In the genomic region with DNA sequence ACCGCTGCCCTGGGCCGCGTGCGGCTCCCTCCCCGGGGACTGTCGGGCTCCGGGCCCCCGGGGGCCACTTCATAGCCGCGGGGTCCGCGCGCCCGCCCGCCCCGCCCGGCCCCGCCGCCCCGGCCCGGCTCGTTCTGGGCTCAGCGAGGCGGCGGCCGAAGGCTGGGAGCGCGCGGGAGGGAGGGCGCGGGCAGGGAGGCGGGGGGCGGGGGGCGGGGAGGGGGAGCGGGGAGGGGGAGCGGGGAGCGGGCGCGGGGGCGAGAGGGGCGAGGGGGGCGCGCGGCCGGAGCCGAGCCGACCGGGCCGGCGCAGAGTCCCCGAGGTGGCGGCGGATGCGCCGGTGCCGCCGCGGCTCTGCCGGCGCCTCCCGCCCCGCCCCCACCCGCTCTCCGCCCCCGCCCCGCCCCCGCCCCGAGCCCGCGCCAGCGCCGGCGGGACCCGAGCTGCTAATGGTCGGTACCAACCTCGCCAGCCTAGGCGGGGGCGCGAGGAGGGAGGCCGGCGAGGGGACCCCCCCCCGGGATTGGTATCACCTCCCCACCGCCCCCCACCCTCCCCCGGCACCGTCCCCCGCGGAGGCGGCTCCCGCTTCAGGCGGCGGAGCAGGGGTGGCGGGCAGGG, we compare ENCODE assay signal across 8 cellular contexts. TPM values are rescaled to one million over a fixed set of nuclear protein-coding genes. Genes with fewer than 3 reads are reported as not detected.
DNase-seq lines count a peak whose midpoint lies in the region; ATAC-seq and TF ChIP-seq lines count a peak whose summit lies in the region.

A gene with protein sequence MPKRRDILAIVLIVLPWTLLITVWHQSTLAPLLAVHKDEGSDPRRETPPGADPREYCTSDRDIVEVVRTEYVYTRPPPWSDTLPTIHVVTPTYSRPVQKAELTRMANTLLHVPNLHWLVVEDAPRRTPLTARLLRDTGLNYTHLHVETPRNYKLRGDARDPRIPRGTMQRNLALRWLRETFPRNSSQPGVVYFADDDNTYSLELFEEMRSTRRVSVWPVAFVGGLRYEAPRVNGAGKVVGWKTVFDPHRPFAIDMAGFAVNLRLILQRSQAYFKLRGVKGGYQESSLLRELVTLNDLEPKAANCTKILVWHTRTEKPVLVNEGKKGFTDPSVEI (minus strand): TSS at position 356 of the 621 bp plus-strand sequence. CDS start 24,583 bp downstream, outside the sequence.

- H3K27ac ChIP-seq in CD4-positive, alpha-beta T cell (ENCODE audit: low read depth, low read length), result no peak within 1 kb of the TSS
- H3K27ac ChIP-seq in IMR-90 (ENCODE audit: insufficient read depth, low read length) (no peak within 1 kb of the TSS), coronary artery (no peak within 1 kb of the TSS), RWPE1 (no peak within 1 kb of the TSS)

- no peak within 1 kb of the TSS for H4K91ac ChIP-seq in IMR-90 (ENCODE audit: insufficient read depth, low read depth, low read length)

- no peak within 1 kb of the TSS for H3K18ac ChIP-seq in IMR-90 (ENCODE audit: low read depth, low read length)

- no peak for TF ChIP-seq POLR2A in IMR-90 (IDR thresholded peaks at IDR 0.05; ENCODE audit: low read depth, low read length)

- POLR2A ChIA-PET in CD4-positive, alpha-beta T cell (lab: Charles Lee), result no interaction called here
- POLR2A ChIA-PET in IMR-90 (lab: Charles Lee; ENCODE audit: unreplicated experiment), result no interaction called here
- POLR2A ChIA-PET in RWPE1 (lab: Yijun Ruan, JAX; ENCODE audit: low non-redundant PET), result no interaction called here

- H3K23ac ChIP-seq in IMR-90 (ENCODE audit: low read depth, low read length), result no peak within 1 kb of the TSS

- BruUV-seq in IMR-90 (replicated peaks; lab: Mats Ljungman, UMichigan), result no TSS peak

- H3K14ac ChIP-seq in IMR-90 (replicated peaks; ENCODE audit: low read depth, low read length), result no peak within 1 kb of the TSS

- no peak within 1 kb of the TSS for H2BK15ac ChIP-seq in IMR-90 (ENCODE audit: low read depth, low read length)

- intact Hi-C loops in CD4-positive, alpha-beta T cell (cut with DNase I, micrococcal nuclease), result no loop called here
- intact Hi-C loops in IMR-90 (cut with micrococcal nuclease) (no loop called here), mucosa of descending colon (cut with DNase I, micrococcal nuclease) (no loop called here)

- H3K36me3 ChIP-seq in IMR-90 (ENCODE audit: control insufficient read depth, insufficient read depth, low read length), result no peaks in the 10 kb centered on the region
- H3K36me3 ChIP-seq in mucosa of descending colon (ENCODE audit: low read depth), result no peaks in the 10 kb centered on the region

- no peak within 1 kb of the TSS for H4K5ac ChIP-seq in IMR-90 (ENCODE audit: low read depth, low read length)

- dilution Hi-C loops in IMR-90 (cut with HindIII; ENCODE audit: low sequenced_read_pairs, unreplicated experiment), result no loop called here

- H3K9me1 ChIP-seq in IMR-90 (ENCODE audit: insufficient read depth, low read length), result no peaks in the 10 kb centered on the region

- H4K20me1 ChIP-seq in IMR-90 (ENCODE audit: insufficient read depth, low read length), result no peaks in the 10 kb centered on the region

- no peak within 1 kb of the TSS for H3K4me3 ChIP-seq in IMR-90 (ENCODE audit: insufficient read depth, low read depth, low read length)
- peak within 1 kb of the TSS; percentile 70 for H3K4me3 ChIP-seq in coronary artery
- no peak within 1 kb of the TSS for H3K4me3 ChIP-seq in mucosa of descending colon

- H3K79me1 ChIP-seq in IMR-90 (ENCODE audit: low read depth in 1 of 2, low read length in 2 of 2), result no peaks in the 10 kb centered on the region

- H2AK5ac ChIP-seq in IMR-90 (ENCODE audit: low read depth, low read length), result no peak within 1 kb of the TSS

- H2BK120ac ChIP-seq in IMR-90 (ENCODE audit: low read depth, low read length), result no peak within 1 kb of the TSS

- H3K27me3 Mint-ChIP-seq in CD4-positive, alpha-beta T cell, result peaks cover 71% of the 10 kb centered on the region
- H3K27me3 Mint-ChIP-seq in neural crest cell (ENCODE audit: low read depth), result peaks cover 16% of the 10 kb centered on the region

- H2AFZ ChIP-seq in IMR-90 (replicated peaks; ENCODE audit: low read length, poor library complexity), result peak within 1 kb of the TSS; percentile 11

- no peak within 1 kb of the TSS for H4K8ac ChIP-seq in IMR-90 (ENCODE audit: low read depth in 2 of 2, low read length in 2 of 2)

- CTCF ChIA-PET in CD4-positive, alpha-beta T cell (lab: Charles Lee), result no interaction called here
- CTCF ChIA-PET in IMR-90 (lab: Yijun Ruan, JAX) (no interaction called here), RWPE1 (lab: Yijun Ruan, JAX) (no interaction called here)

- peaks cover 30% of the 10 kb centered on the region for H3K4me1 Mint-ChIP-seq in CD4-positive, alpha-beta T cell (ENCODE audit: low read depth)
- peaks cover 48% of the 10 kb centered on the region for H3K4me1 Mint-ChIP-seq in neural crest cell

- H3K9me3 Mint-ChIP-seq in CD4-positive, alpha-beta T cell, result no peaks in the 10 kb centered on the region
- no peaks in the 10 kb centered on the region for H3K9me3 Mint-ChIP-seq in neural crest cell

- no peak for DNase-seq in CD4-positive, alpha-beta T cell
- DNase-seq in IMR-90, result no peak
- no peak for DNase-seq in coronary artery (ENCODE audit: low spot score)
- DNase-seq in neural crest cell (ENCODE audit: low read depth, low spot score), result no peak
- no peak for DNase-seq in RWPE1 (ENCODE audit: low spot score)
- no peak for DNase-seq in mucosa of descending colon
- DNase-seq in NCI-H128 (lab: John Stamatoyannopoulos, UW; ENCODE audit: unreplicated experiment), result no peak
- DNase-seq in NCI-H524 treated with DMSO at 0.1 percent for 48 hours (lab: John Stamatoyannopoulos, UW), result no peak

- WGBS in IMR-90 (ENCODE audit: extremely low coverage in 2 of 2, insufficient read length in 1 of 2), 2 experiments, result no CpG with 5 or more reads among the region's 92 CpGs

- H2AK9ac ChIP-seq in IMR-90 (replicated peaks; ENCODE audit: low read depth, low read length, poor library complexity), result no peak within 1 kb of the TSS

- TF ChIP-seq RAD21 in IMR-90 (IDR thresholded peaks at IDR 0.05; ENCODE audit: low read length), result no peak

- peak; percentile 26 for ATAC-seq in CD4-positive, alpha-beta T cell (ENCODE audit: poor library complexity)
- ATAC-seq in IMR-90 (ENCODE audit: low read depth) (no peak), mucosa of descending colon (no peak)

- no peak within 1 kb of the TSS; the same call in 1 of the 2 replicates for H3K4me2 ChIP-seq in IMR-90 (ENCODE audit: low read depth, low read length)

- no peaks in the 10 kb centered on the region for H3K36me3 Mint-ChIP-seq in CD4-positive, alpha-beta T cell (ENCODE audit: low read depth)
- H3K36me3 Mint-ChIP-seq in neural crest cell (ENCODE audit: low read depth), result no peaks in the 10 kb centered on the region

- no peaks in the 10 kb centered on the region for H3K9me3 ChIP-seq in CD4-positive, alpha-beta T cell (ENCODE audit: control insufficient read depth, low read length)
- H3K9me3 ChIP-seq in IMR-90 (ENCODE audit: control insufficient read depth, insufficient read depth, low read length), result no peaks in the 10 kb centered on the region
- H3K9me3 ChIP-seq in mucosa of descending colon, result no peaks in the 10 kb centered on the region

- in situ Hi-C loops in IMR-90 (cut with MboI; ENCODE audit: low sequenced_read_pairs), result no loop called here

- no peaks in the 10 kb centered on the region for H3K4me1 ChIP-seq in IMR-90 (ENCODE audit: control insufficient read depth, insufficient read depth, low read length)
- no peaks in the 10 kb centered on the region for H3K4me1 ChIP-seq in mucosa of descending colon (ENCODE audit: low read depth)

- peaks cover 61% of the 10 kb centered on the region for H3K27me3 ChIP-seq in CD4-positive, alpha-beta T cell (ENCODE audit: control insufficient read depth, insufficient read depth, low read length)
- peaks cover 29% of the 10 kb centered on the region for H3K27me3 ChIP-seq in IMR-90 (ENCODE audit: control insufficient read depth, insufficient read depth, low read length)

- H3K9ac ChIP-seq in IMR-90 (ENCODE audit: low read depth, low read length), result no peak within 1 kb of the TSS

- H3K27ac Mint-ChIP-seq in CD4-positive, alpha-beta T cell, result no peak within 1 kb of the TSS
- H3K27ac Mint-ChIP-seq in neural crest cell (ENCODE audit: unreplicated experiment), result no peak within 1 kb of the TSS

- H3K4me3 Mint-ChIP-seq in CD4-positive, alpha-beta T cell, result peak within 1 kb of the TSS; percentile 85
- peak within 1 kb of the TSS; percentile 88 for H3K4me3 Mint-ChIP-seq in neural crest cell

- no peak within 1 kb of the TSS for H3K56ac ChIP-seq in IMR-90 (ENCODE audit: extremely low read depth, insufficient read depth, low read length)

- TF ChIP-seq CTCF in CD4-positive, alpha-beta T cell (IDR thresholded peaks at IDR 0.05), result no peak
- TF ChIP-seq CTCF in IMR-90 (conservative IDR thresholded peaks at IDR 0.05; ENCODE audit: low read depth, low read length) (no peak), coronary artery (IDR thresholded peaks at IDR 0.05) (no peak), neural crest cell (conservative IDR thresholded peaks at IDR 0.05) (no peak), RWPE1 (conservative IDR thresholded peaks at IDR 0.05; ENCODE audit: low read depth) (no peak), mucosa of descending colon (IDR thresholded peaks at IDR 0.05) (no peak)

- H2BK5ac ChIP-seq in IMR-90 (ENCODE audit: low read depth, low read length, poor library complexity, severe bottlenecking), result no peak within 1 kb of the TSS

- no peak within 1 kb of the TSS for H3K4ac ChIP-seq in IMR-90 (ENCODE audit: low read depth, low read length)

- H2BK20ac ChIP-seq in IMR-90 (ENCODE audit: low read depth, low read length), result no peak within 1 kb of the TSS

TF ChIP-seq in IMR-90, 13 proteins besides CTCF, POLR2A, EP300 and RAD21:
- TF ChIP-seq RFX5 (IDR thresholded peaks at IDR 0.05; ENCODE audit: low read depth, low read length) (no peak), ELK1 (IDR thresholded peaks at IDR 0.05; ENCODE audit: borderline replicate concordance, low read depth, low read length) (no peak)

RNA-seq across cellular contexts. Expression of the gene that starts here (rescaled TPM):
- total RNA-seq in CD4-positive, alpha-beta T cell, result under 1 TPM; 0.14 to 0.22 TPM
- total RNA-seq in IMR-90 (2012; rRNA removed) (not detected in 2 replicates), neural crest cell (31.8 and 32.3 TPM in 2 replicates), mucosa of descending colon (under 1 TPM; 0.09 to 0.38 (median 0.22) TPM)
- polyA plus RNA-seq in IMR-90 (2012; rRNA removed), result not detected in 2 replicates
- not detected in 2 replicates for polyA plus RNA-seq in IMR-90 (2012; cell fraction: cytosol; rRNA removed)
- polyA plus RNA-seq in IMR-90 (2012; cell fraction: nucleus; rRNA removed; ENCODE audit: low replicate concordance), result 0.03 TPM in 1 of 2 replicates, not detected in the other

Comparison
In these comparisons a context has a peak if more than half of its experiments do, and no peak if none do; other contexts are left out.
1. RNA of the gene that starts here (total RNA-seq): 31.8 to 32.3 TPM in neural crest cell; 0.14 to 0.22 TPM in CD4-positive, alpha-beta T cell, 0.09 to 0.38 TPM in mucosa of descending colon and not detected in IMR-90; every median in the first group is over 10 times any median in the second.
2. Peak in ATAC-seq in CD4-positive, alpha-beta T cell; RNA of the gene not detected or under 1 TPM.